ENCODE assay signal across 28 cellular contexts in the genomic region with DNA sequence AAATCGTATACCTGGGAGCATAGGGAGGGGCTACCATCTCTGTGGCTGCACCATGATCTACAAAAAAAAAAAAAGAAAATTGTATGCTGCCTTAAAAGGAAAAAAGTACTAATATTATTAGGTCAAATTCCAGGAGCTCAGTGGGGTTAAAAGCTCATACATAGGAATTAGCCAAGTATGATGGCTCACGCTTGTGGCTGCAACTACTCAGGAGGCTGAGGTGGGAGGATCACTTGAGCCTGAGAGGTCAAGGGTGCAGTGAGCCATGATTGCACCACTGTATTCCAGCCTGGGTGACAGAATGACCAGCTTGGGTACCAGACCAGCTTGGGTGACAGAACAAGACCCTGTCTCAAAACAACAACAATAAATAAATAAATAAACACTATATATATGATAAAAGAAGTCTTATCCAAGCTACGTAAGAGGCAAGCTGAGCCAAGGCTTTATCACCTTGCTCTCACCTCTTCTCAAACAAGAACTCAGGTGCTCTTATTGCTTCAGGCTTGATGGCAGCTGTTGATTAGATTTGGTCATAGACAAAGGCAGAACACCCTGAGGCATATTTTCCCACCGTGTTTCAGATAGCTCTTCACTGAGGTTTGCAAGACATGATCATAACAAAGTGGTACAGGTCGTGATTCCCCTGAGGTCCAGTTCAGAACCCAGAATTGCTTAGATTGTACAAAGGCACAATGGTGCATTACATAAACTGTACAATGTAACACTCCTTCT. TPM values are rescaled to one million over a fixed set of nuclear protein-coding genes. Genes with fewer than 3 reads are reported as not detected.
A peak's percentile ranks its signal among the peaks of the same experiment; 100 is the strongest.
DNase-seq lines count a peak whose midpoint lies in the region; TF ChIP-seq lines count a peak whose summit lies in the region.
"Had no signal": no experiment of that assay in that cellular context is flagged by ENCODE, and none has a peak within 500 bp of the region (broad histone marks: within the 10 kb centered on the region; RNA-seq: fewer than 3 reads in every experiment).

No MANE protein-coding gene starts in this region.

- peaks cover 0 to 19% of the 10 kb centered on the region in 2 donors for H3K4me1 ChIP-seq in right atrium auricular region
- H3K4me1 ChIP-seq in A673 (ENCODE audit: insufficient read depth, low read length, poor library complexity, severe bottlenecking): peaks cover 8% of the 10 kb centered on the region

- DNase-seq in DMS53 (lab: John Stamatoyannopoulos, UW) (peak; percentile 17), DMS53 treated with DMSO at 0.1 percent for 48 hours (lab: John Stamatoyannopoulos, UW; ENCODE audit: unreplicated experiment) (no peak), NCI-H69 (lab: John Stamatoyannopoulos, UW) (peak; percentile 66), epithelial cell of esophagus (ENCODE audit: low read depth) (peak; percentile 20), retina (peak; percentile 5), right atrium auricular region (ENCODE audit: low spot score) (no peak), A673 (ENCODE audit: low spot score) (no peak), NCI-H1105 treated with DMSO at 0.1 percent for 48 hours (lab: John Stamatoyannopoulos, UW) (no peak)
- DNase-seq: activated CD4-positive, alpha-beta T cell treated with anti-CD3 and anti-CD28 coated beads for 36 hours; activated CD8-positive, alpha-beta memory T cell treated with anti-CD3 and anti-CD28 coated beads for 24 hours; activated gamma-delta T cell treated with Interleukin-2 at 50 U/mL for 16 hours; activated T-cell treated with anti-CD3 and anti-CD28 coated beads, Interleukin-2, amount 50 U/mL, for 1 hour; cortex of kidney; esophagus squamous epithelium; gastrocnemius medialis; GOT3; NCI-H1048; NCI-H2029 treated with DMSO at 0.1 percent for 48 hours; NK-92 treated with Interleukin-12 subunit alpha and Interleukin-12 subunit beta, amount 100 ng/mL, for 24 hours; posterior cingulate gyrus; sigmoid colon; stimulated activated CD4-positive, alpha-beta T cell treated with anti-CD3 and anti-CD28 coated beads, Interleukin-15, amount 100 ng/mL, for 24 hours; stimulated activated CD8-positive, alpha-beta memory T cell treated with anti-CD3 and anti-CD28 coated beads, Interleukin-4, amount 100 ng/mL, for 48 hours; T-helper 1 cell had no signal

- H3K27ac ChIP-seq in right atrium auricular region (no peak overlapping the region), A673 (ENCODE audit: low read depth, low read length, poor library complexity, severe bottlenecking) (no peak overlapping the region)
- H3K27ac ChIP-seq: 22Rv1, esophagus squamous epithelium, gastrocnemius medialis, neural progenitor cell, sigmoid colon, SJSA1, tibial nerve had no signal

- H3K4me3 ChIP-seq in epithelial cell of esophagus (ENCODE audit: low read length) (no peak overlapping the region), right atrium auricular region (no peak overlapping the region), A673 (ENCODE audit: low read depth, low read length, poor library complexity, severe bottlenecking) (no peak overlapping the region)
- H3K4me3 ChIP-seq: esophagus squamous epithelium, gastrocnemius medialis, neural progenitor cell, sigmoid colon, SJSA1, tibial nerve had no signal

- H3K36me3 ChIP-seq in right atrium auricular region: no peaks in the 10 kb centered on the region
- no peaks in the 10 kb centered on the region for H3K36me3 ChIP-seq in A673 (ENCODE audit: insufficient read depth, low read length, poor library complexity, severe bottlenecking)
- H3K36me3 ChIP-seq: esophagus squamous epithelium, gastrocnemius medialis, neural progenitor cell, sigmoid colon, tibial nerve had no signal

- TF ChIP-seq CTCF in epithelial cell of esophagus (IDR thresholded peaks at IDR 0.05; ENCODE audit: insufficient read depth, low read depth, low read length, missing control alignments) (no peak), right atrium auricular region (IDR thresholded peaks at IDR 0.05) (no peak), A673 (conservative IDR thresholded peaks at IDR 0.05; ENCODE audit: low read depth, low read length) (no peak)

- BruUV-seq in A673 (replicated peaks; lab: Mats Ljungman, UMichigan): no TSS peak

- intact Hi-C loops in A673 (cut with micrococcal nuclease; ENCODE audit: unreplicated experiment): loop anchor here (5.0 to 10.0 kb wide), 2 partner anchors 95 to 178 kb away; a partner anchor contains a TSS

- H3K27me3 ChIP-seq in right atrium auricular region (no peaks in the 10 kb centered on the region), A673 (replicated peaks; ENCODE audit: insufficient read depth, low read depth, low read length, poor library complexity) (no peaks in the 10 kb centered on the region)
- H3K27me3 ChIP-seq: esophagus squamous epithelium, gastrocnemius medialis, neural progenitor cell, sigmoid colon, SJSA1, tibial nerve had no signal

- H3K9me3 ChIP-seq in right atrium auricular region: no peaks in the 10 kb centered on the region
- H3K9me3 ChIP-seq in A673 (ENCODE audit: low read depth, low read length, poor library complexity, severe bottlenecking): no peaks in the 10 kb centered on the region
- H3K9me3 ChIP-seq: esophagus squamous epithelium, gastrocnemius medialis, sigmoid colon, SJSA1, tibial nerve had no signal

- POLR2A ChIA-PET in A673 (lab: Charles Lee; ENCODE audit: low non-redundant PET): no interaction called here

- CTCF ChIA-PET in A673 (lab: Charles Lee): no interaction called here

RNA-seq across cellular contexts. Expression of a gene that starts 3.3 kb away (rescaled TPM):
- total RNA-seq in right atrium auricular region (10 to 100 TPM; 76.3 to 81.7 TPM), A673 (2021) (34.9 and 40.2 TPM in 2 replicates)

Comparison
In these comparisons a context has a peak if more than half of its experiments do, and no peak if none do; other contexts are left out.
1. DNase-seq: peak in DMS53 (single experiment), NCI-H69 (single experiment), epithelial cell of esophagus (single experiment) and retina (single experiment); none in DMS53 treated with DMSO at 0.1 percent for 48 hours (single experiment), right atrium auricular region (single experiment), A673 (single experiment) and NCI-H1105 treated with DMSO at 0.1 percent for 48 hours (single experiment).